In the genomic region with DNA sequence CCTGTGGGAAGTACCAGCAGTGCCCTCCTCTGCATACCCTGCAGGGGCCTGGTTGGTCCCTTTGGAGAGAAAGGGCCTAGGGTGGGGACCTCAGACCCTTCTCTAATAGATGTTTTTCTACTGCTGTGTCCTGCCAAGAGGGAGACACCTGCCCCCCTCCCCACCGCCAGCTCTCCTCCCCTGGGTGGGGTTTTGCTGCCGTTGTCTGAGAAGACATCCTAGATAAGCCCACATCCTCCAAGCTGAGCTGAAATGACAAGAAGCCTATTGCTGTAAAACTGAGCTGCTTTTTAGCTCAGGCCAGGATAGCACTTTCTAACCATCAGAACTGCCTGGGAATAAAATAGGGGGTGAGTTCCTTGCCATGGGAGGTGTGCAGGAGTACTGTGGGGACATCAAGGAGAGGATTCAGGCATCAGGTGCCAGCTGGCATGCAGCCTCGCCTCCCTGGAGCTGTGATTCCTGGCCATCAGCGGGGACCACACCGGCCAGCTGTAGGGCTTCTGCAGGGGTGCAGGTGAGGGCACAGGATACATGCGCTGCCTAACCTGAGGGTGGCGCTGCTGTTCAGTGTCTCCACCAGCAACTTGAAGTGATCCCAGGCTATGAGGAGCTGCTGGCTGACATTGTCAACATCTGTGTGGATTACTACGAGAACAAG, we compare ENCODE assay signal across 9 cellular contexts. TPM values are rescaled to one million over a fixed set of nuclear protein-coding genes. Genes with fewer than 3 reads are reported as not detected.
DNase-seq lines count a peak whose midpoint lies in the region; ATAC-seq, FAIRE-seq and TF ChIP-seq lines count a peak whose summit lies in the region.
"Had no signal": no experiment of that assay in that cellular context is flagged by ENCODE, and none has a peak within 500 bp of the region (broad histone marks: within the 10 kb centered on the region; RNA-seq: fewer than 3 reads in every experiment).

No MANE protein-coding gene starts in this region.

- H3K9me3 ChIP-seq in Panc1 (ENCODE audit: control insufficient read depth, insufficient read depth, low read depth, low read length), result no peaks in the 10 kb centered on the region
- H3K9me3 ChIP-seq: adrenal gland had no signal

- H3K36me3 Mint-ChIP-seq in activated naive CD8-positive, alpha-beta T cell, result peaks cover 15% of the 10 kb centered on the region
- H3K36me3 Mint-ChIP-seq in naive thymus-derived CD8-positive, alpha-beta T cell, result peaks cover 15 to 99% (median 33%) of the 10 kb centered on the region in 3 donors

- no peaks in the 10 kb centered on the region for H3K27me3 ChIP-seq in Panc1 (ENCODE audit: control insufficient read depth, insufficient read depth, low read length)
- H3K27me3 ChIP-seq: adrenal gland had no signal

- no peak overlapping the region for H3K4me3 ChIP-seq in Panc1 (ENCODE audit: low read depth in 2 of 2, low read length in 2 of 2)
- H3K4me3 ChIP-seq: adrenal gland had no signal

- H3K9me3 Mint-ChIP-seq in activated naive CD8-positive, alpha-beta T cell (ENCODE audit: low read depth), result no peaks in the 10 kb centered on the region
- H3K9me3 Mint-ChIP-seq in naive thymus-derived CD8-positive, alpha-beta T cell, result no peaks in the 10 kb centered on the region

- no peaks in the 10 kb centered on the region for H3K4me1 ChIP-seq in Panc1 (ENCODE audit: control insufficient read depth, insufficient read depth, low read length)
- H3K4me1 ChIP-seq: adrenal gland had no signal

- CTCF ChIA-PET in Panc1 (lab: Charles Lee), result interaction anchor here (0.6 kb wide), 2 partner anchors 20 to 1006 kb away, joined by 4 to 6 read pairs; no protein-coding TSS in a partner anchor

- FAIRE-seq in HTR-8/SVneo (lab: Jason Lieb, UNC), result no peak

- H3K36me3 ChIP-seq in Panc1 (ENCODE audit: control insufficient read depth, insufficient read depth, low read length), result no peaks in the 10 kb centered on the region
- H3K36me3 ChIP-seq: adrenal gland had no signal

- peak overlapping the region; percentile 91 for H3K27ac Mint-ChIP-seq in activated naive CD8-positive, alpha-beta T cell
- H3K27ac Mint-ChIP-seq in naive thymus-derived CD8-positive, alpha-beta T cell, result peak overlapping the region; percentile 86 to 98 (median 94)

- BruUV-seq in Panc1 (replicated peaks; lab: Mats Ljungman, UMichigan), result no TSS peak

- peak; percentile 38 for TF ChIP-seq CTCF in Panc1 (IDR thresholded peaks at IDR 0.05)

- H3K27ac ChIP-seq in Panc1 (ENCODE audit: low read length), result no peak overlapping the region
- H3K27ac ChIP-seq: adrenal gland had no signal

- peaks cover 70% of the 10 kb centered on the region for H3K4me1 Mint-ChIP-seq in activated naive CD8-positive, alpha-beta T cell (ENCODE audit: low read depth)
- peaks cover 37 to 84% (median 69%) of the 10 kb centered on the region in 4 donors for H3K4me1 Mint-ChIP-seq in naive thymus-derived CD8-positive, alpha-beta T cell

- intact Hi-C loops in Panc1 (cut with micrococcal nuclease; ENCODE audit: unreplicated experiment), result no loop called here
- intact Hi-C loops in left colon (cut with DNase I, micrococcal nuclease), result no loop called here

- no peaks in the 10 kb centered on the region for H3K27me3 Mint-ChIP-seq in activated naive CD8-positive, alpha-beta T cell
- no peaks in the 10 kb centered on the region for H3K27me3 Mint-ChIP-seq in naive thymus-derived CD8-positive, alpha-beta T cell

- POLR2A ChIA-PET in Panc1 (lab: Charles Lee), result no interaction called here
- POLR2A ChIA-PET in naive thymus-derived CD8-positive, alpha-beta T cell (lab: Charles Lee), result interaction anchor here (0.7 to 8.1 kb wide), 16 partner anchors 9 to 161 kb away, joined by 3 to 76 read pairs (median 5); a partner anchor contains a TSS

- peak; percentile 58 for ATAC-seq in Panc1
- ATAC-seq in naive thymus-derived CD8-positive, alpha-beta T cell, result peak; percentile 66 to 81
- ATAC-seq in left colon, result no peak

- peak overlapping the region; percentile 41 for H3K4me3 Mint-ChIP-seq in activated naive CD8-positive, alpha-beta T cell
- H3K4me3 Mint-ChIP-seq in naive thymus-derived CD8-positive, alpha-beta T cell, result peak overlapping the region; percentile 67 to 90 (median 83)

- in situ Hi-C loops in Panc1 (cut with HindIII; ENCODE audit: low pct_unique_long_range_greater_than_20kb, low sequenced_read_pairs), result no loop called here

- DNase-seq in ELF-1 (ENCODE audit: low read depth, low spot score) (peak; percentile 52), Panc1 (ENCODE audit: low read depth, low spot score) (no peak), SIG-M5 (lab: John Stamatoyannopoulos, UW) (no peak), left colon (no peak), SW480 (ENCODE audit: low spot score) (no peak), HTR-8/SVneo (ENCODE audit: insufficient read length, low spot score) (no peak)
- peak; percentile 42 to 80 (median 63) for DNase-seq in naive thymus-derived CD8-positive, alpha-beta T cell

RNA-seq across cellular contexts. Expression of a gene that starts 37.9 kb away (rescaled TPM):
- 0.80 TPM for total RNA-seq in Panc1 (2021; ENCODE audit: unreplicated experiment)
- polyA plus RNA-seq in Panc1 (2012; ENCODE audit: insufficient read length), result 0.65 TPM
- 100 to 1,000 TPM; 395 to 412 TPM for total RNA-seq in naive thymus-derived CD8-positive, alpha-beta T cell
- 100 to 1,000 TPM; 417 to 668 (median 506) TPM for polyA plus RNA-seq in naive thymus-derived CD8-positive, alpha-beta T cell
- total RNA-seq in left colon, result 10 to 100 TPM; 25.5 to 36.0 TPM

Comparison
In these comparisons a context has a peak if more than half of its experiments do, and no peak if none do; other contexts are left out.
1. DNase-seq: peak in ELF-1 (single experiment) and naive thymus-derived CD8-positive, alpha-beta T cell (10 of 10); none in Panc1 (single experiment), SIG-M5 (single experiment), left colon (0 of 2), SW480 (single experiment) and HTR-8/SVneo (single experiment).
2. RNA of a gene that starts 37.9 kb away (total RNA-seq): 395 to 412 TPM in naive thymus-derived CD8-positive, alpha-beta T cell and 25.5 to 36.0 TPM in left colon; 0.80 TPM in Panc1 (single experiment); every median in the first group is over 10 times any median in the second.